1 cellular context compared by ENCODE assay signal in genomic region chr1:1340791-1341548, GRCh38.
A peak's percentile ranks its signal among the peaks of the same experiment; 100 is the strongest.
TF ChIP-seq lines count a peak whose summit lies in the region.

No MANE protein-coding gene starts in this region.

TF ChIP-seq in K562, 482 proteins besides CTCF, POLR2A, EP300 and RAD21:
- peak; percentile 59; the same call in 1 of the 2 replicates for TF ChIP-seq STAT5A (IDR thresholded peaks at IDR 0.05; ENCODE audit: borderline replicate concordance, low read length)
- no peak for TF ChIP-seq NCOA6 (IDR thresholded peaks at IDR 0.05)
- no peak for TF ChIP-seq ZNF79 (CRISPR knock-in tag; IDR thresholded peaks at IDR 0.05; ENCODE audit: low read depth)
- TF ChIP-seq ARID4B (CRISPR knock-in tag; IDR thresholded peaks at IDR 0.05), result 0 out of 2 replicates have a peak, but pooled peaks have one; percentile 34
- TF ChIP-seq SUPT5H (IDR thresholded peaks at IDR 0.05), result peak; percentile 58; the same call in 1 of the 2 replicates
- TF ChIP-seq ZNF143 (CRISPR knock-in tag; IDR thresholded peaks at IDR 0.05), result peak; percentile 33; the same call in 1 of the 2 replicates
- TF ChIP-seq KDM1A (IDR thresholded peaks at IDR 0.05), result peak in 1 of 2 experiments; percentile 66; a peak in 1 of 4 replicates
- TF ChIP-seq CREB1 (IDR thresholded peaks at IDR 0.05), result no peak
- TF ChIP-seq CREB1 (CRISPR knock-in tag; IDR thresholded peaks at IDR 0.05), result 0 out of 2 replicates have a peak, but pooled peaks have one; percentile 34
- TF ChIP-seq MYBL2 (IDR thresholded peaks at IDR 0.05; ENCODE audit: low read depth), result no peak
- TF ChIP-seq MYBL2 (CRISPR knock-in tag; IDR thresholded peaks at IDR 0.05; ENCODE audit: borderline replicate concordance), result 0 out of 2 replicates have a peak, but pooled peaks have one; percentile 58
- TF ChIP-seq MAX (CRISPR knock-in tag; IDR thresholded peaks at IDR 0.05), result peak; percentile 35; the same call in 1 of the 2 replicates
- no peak for TF ChIP-seq ATF1 (CRISPR knock-in tag; IDR thresholded peaks at IDR 0.05)
- TF ChIP-seq ATF1 (tag; IDR thresholded peaks at IDR 0.05), result no peak
- no peak for TF ChIP-seq EP400 (IDR thresholded peaks at IDR 0.05)
- peak; percentile 96 for TF ChIP-seq ZBTB43 (CRISPR knock-in tag; IDR thresholded peaks at IDR 0.05)
- 0 out of 2 replicates have a peak, but pooled peaks have one; percentile 24 for TF ChIP-seq ZBTB1 (CRISPR knock-in tag; IDR thresholded peaks at IDR 0.05; ENCODE audit: borderline replicate concordance, low read depth)
- TF ChIP-seq CBFA2T2 (conservative IDR thresholded peaks at IDR 0.05), result 0 out of 2 replicates have a peak, but pooled peaks have one; percentile 7
- no peak for TF ChIP-seq ZNF764 (CRISPR knock-in tag; IDR thresholded peaks at IDR 0.05; ENCODE audit: low read depth)
- 0 out of 2 replicates have a peak, but pooled peaks have one; percentile 10 for TF ChIP-seq RBFOX2 (IDR thresholded peaks at IDR 0.05; ENCODE audit: low read depth, low read length)
- TF ChIP-seq POLR2G (IDR thresholded peaks at IDR 0.05; ENCODE audit: low read depth, low read length), result peak; percentile 55
- no peak for TF ChIP-seq CBX5 (IDR thresholded peaks at IDR 0.05; ENCODE audit: borderline replicate concordance, low read depth)
- peak; percentile 52 for TF ChIP-seq MYNN (IDR thresholded peaks at IDR 0.05)
- no peak for TF ChIP-seq MYNN (CRISPR knock-in tag; IDR thresholded peaks at IDR 0.05)
- TF ChIP-seq ZEB2 (IDR thresholded peaks at IDR 0.05), result peak; percentile 77
- TF ChIP-seq POLR2B (IDR thresholded peaks at IDR 0.05; ENCODE audit: low read depth, partially characterized antibody), result peak; percentile 10
- TF ChIP-seq PML (IDR thresholded peaks at IDR 0.05; ENCODE audit: low read length), result no peak
- peak; percentile 29; the same call in 1 of the 2 replicates for TF ChIP-seq TARDBP (IDR thresholded peaks at IDR 0.05)
- no peak for TF ChIP-seq BRF2 (IDR thresholded peaks at IDR 0.05; ENCODE audit: borderline replicate concordance, insufficient read depth, insufficient read length)
- no peak for TF ChIP-seq KDM5B (IDR thresholded peaks at IDR 0.05; ENCODE audit: insufficient replicate concordance, low read depth, low read length)
- TF ChIP-seq POLR2AphosphoS2 (IDR thresholded peaks at IDR 0.05; ENCODE audit: low read length), result no peak
